1 cellular context compared by ENCODE assay signal in genomic region chr15:42275780-42276395, GRCh38.
TF ChIP-seq lines count a peak whose summit lies in the region.

No MANE protein-coding gene starts in this region.

TF ChIP-seq in H1, 55 proteins besides CTCF, POLR2A, EP300 and RAD21:
- TF ChIP-seq SUZ12 (IDR thresholded peaks at IDR 0.05; ENCODE audit: low read length), result no peak
- TF ChIP-seq KDM4A (IDR thresholded peaks at IDR 0.05; ENCODE audit: low read depth, low read length, severe bottlenecking), result no peak
- no peak for TF ChIP-seq ATF3 (IDR thresholded peaks at IDR 0.05; ENCODE audit: insufficient read depth, low read depth, low read length)
- TF ChIP-seq SIRT6 (IDR thresholded peaks at IDR 0.05; ENCODE audit: low read length), result no peak
- no peak for TF ChIP-seq JUND (IDR thresholded peaks at IDR 0.05; ENCODE audit: low read length)
- no peak for TF ChIP-seq ATF2 (IDR thresholded peaks at IDR 0.05; ENCODE audit: low read length)
- TF ChIP-seq TAF1 (IDR thresholded peaks at IDR 0.05; ENCODE audit: low read depth, low read length), result no peak
- no peak for TF ChIP-seq FOSL1 (IDR thresholded peaks at IDR 0.05; ENCODE audit: insufficient read depth, low read depth, low read length)
- no peak for TF ChIP-seq SP4 (IDR thresholded peaks at IDR 0.05; ENCODE audit: low read length)
- no peak for TF ChIP-seq SP1 (IDR thresholded peaks at IDR 0.05; ENCODE audit: low read depth, low read length)
- no peak for TF ChIP-seq POLR2AphosphoS5 (IDR thresholded peaks at IDR 0.05; ENCODE audit: low read depth, low read length)
- no peak for TF ChIP-seq CEBPB (IDR thresholded peaks at IDR 0.05; ENCODE audit: low read depth, low read length)
- TF ChIP-seq YY1 (IDR thresholded peaks at IDR 0.05; ENCODE audit: low read depth, low read length), result no peak
- no peak for TF ChIP-seq KDM5A (IDR thresholded peaks at IDR 0.05; ENCODE audit: low read length)
- TF ChIP-seq BACH1 (IDR thresholded peaks at IDR 0.05; ENCODE audit: low read length), result no peak
- no peak for TF ChIP-seq NANOG (IDR thresholded peaks at IDR 0.05; ENCODE audit: insufficient read depth, low read depth, low read length, poor library complexity, severe bottlenecking)
- TF ChIP-seq SP2 (IDR thresholded peaks at IDR 0.05; ENCODE audit: low read length), result no peak
- TF ChIP-seq BCL11A (IDR thresholded peaks at IDR 0.05; ENCODE audit: low read depth in 2 of 2, low read length in 2 of 2), result no peak
